8 cellular contexts compared by ENCODE assay signal in genomic region chr17:1275962-1276736, GRCh38. TPM values are rescaled to one million over a fixed set of nuclear protein-coding genes. Genes with fewer than 3 reads are reported as not detected.
DNase-seq lines count a peak whose midpoint lies in the region; ATAC-seq and TF ChIP-seq lines count a peak whose summit lies in the region.

No MANE protein-coding gene starts in this region.

- peaks cover 41% of the 10 kb centered on the region for H3K27me3 Mint-ChIP-seq in activated CD4-positive, alpha-beta T cell treated with anti-CD3 and anti-CD28 coated beads, Interleukin-2, amount 10 ng/mL, durations not matched to agents 7 days and 5 days
- H3K27me3 Mint-ChIP-seq in stimulated activated memory B cell treated with anti-CD40 and anti-IgM and Interleukin-4, amounts not matched to agents 10 μg/mL and 1 μg/mL and 100 μg/mL, for 72 hours: peaks cover 18% of the 10 kb centered on the region

- H2BK5ac ChIP-seq in mesenchymal stem cell (ENCODE audit: low read depth, low read length, poor library complexity, severe bottlenecking): no peak overlapping the region

- no peaks in the 10 kb centered on the region for H3K79me2 ChIP-seq in MM.1S (ENCODE audit: low read length)

- POLR2A ChIA-PET in activated CD4-positive, alpha-beta T cell treated with anti-CD3 and anti-CD28 coated beads, Interleukin-2, amount 10 ng/mL, durations not matched to agents 7 days and 5 days (lab: Charles Lee): no interaction called here

- H3K4me1 Mint-ChIP-seq in activated CD4-positive, alpha-beta T cell treated with anti-CD3 and anti-CD28 coated beads, Interleukin-2, amount 10 ng/mL, durations not matched to agents 7 days and 5 days: peaks cover 6% of the 10 kb centered on the region
- peaks cover 28% of the 10 kb centered on the region for H3K4me1 Mint-ChIP-seq in stimulated activated memory B cell treated with anti-CD40 and anti-IgM and Interleukin-4, amounts not matched to agents 10 μg/mL and 1 μg/mL and 100 μg/mL, for 72 hours

- H3K36me3 Mint-ChIP-seq in activated CD4-positive, alpha-beta T cell treated with anti-CD3 and anti-CD28 coated beads, Interleukin-2, amount 10 ng/mL, durations not matched to agents 7 days and 5 days (ENCODE audit: low read depth): no peaks in the 10 kb centered on the region
- H3K36me3 Mint-ChIP-seq in stimulated activated memory B cell treated with anti-CD40 and anti-IgM and Interleukin-4, amounts not matched to agents 10 μg/mL and 1 μg/mL and 100 μg/mL, for 72 hours: no peaks in the 10 kb centered on the region

- H3K4me3 ChIP-seq in MM.1S (ENCODE audit: low read length) (no peak overlapping the region), mesenchymal stem cell (ENCODE audit: insufficient read depth in 1 of 2, low read depth in 1 of 2, low read length in 2 of 2) (no peak overlapping the region)

- H3K27me3 ChIP-seq in MM.1S (replicated peaks; ENCODE audit: insufficient read depth, low read length) (peaks cover 77% of the 10 kb centered on the region), mesenchymal stem cell (ENCODE audit: control insufficient read depth in 1 of 2, insufficient read depth in 1 of 2, low read length in 2 of 2) (peaks cover 39 to 70% of the 10 kb centered on the region in 2 experiments)

- DNase-seq in ELF-1 (ENCODE audit: low read depth, low spot score) (peak; percentile 36), MM.1S (peak; percentile 31), dermis blood vessel endothelial cell (peak; percentile 67), mesenchymal stem cell (peak; percentile 60), NCI-H774 (lab: John Stamatoyannopoulos, UW) (no peak)
- DNase-seq in activated CD4-positive, alpha-beta T cell treated with anti-CD3 and anti-CD28 coated beads, Interleukin-2, amount 10 ng/mL, durations not matched to agents 7 days and 5 days: peak; percentile 78

- H3K9ac ChIP-seq in MM.1S (ENCODE audit: low read length) (no peak overlapping the region), mesenchymal stem cell (ENCODE audit: low read length) (no peak overlapping the region)

- no peak overlapping the region for H2AFZ ChIP-seq in MM.1S (ENCODE audit: low read length)
- no peak overlapping the region for H2AFZ ChIP-seq in mesenchymal stem cell (ENCODE audit: low read depth, low read length)

- WGBS in mesenchymal stem cell: 18% methylated on average over 21 of the region's 28 CpGs

- no peak overlapping the region for H2BK15ac ChIP-seq in mesenchymal stem cell (ENCODE audit: low read depth, poor library complexity, severe bottlenecking)

- H3K79me1 ChIP-seq in mesenchymal stem cell (replicated peaks; ENCODE audit: low read length, poor library complexity, severe bottlenecking): no peaks in the 10 kb centered on the region

- H3K18ac ChIP-seq in mesenchymal stem cell (ENCODE audit: low read depth in 1 of 2, low read length in 2 of 2): no peak overlapping the region

- CTCF ChIA-PET in activated CD4-positive, alpha-beta T cell treated with anti-CD3 and anti-CD28 coated beads, Interleukin-2, amount 10 ng/mL, durations not matched to agents 7 days and 5 days (lab: Charles Lee): interaction anchor here (3.6 kb wide), 1 partner anchor 56 kb away, joined by 19 read pairs; no protein-coding TSS in a partner anchor

- H3K9me2 ChIP-seq in MM.1S (replicated peaks; ENCODE audit: insufficient read depth, low read length): no peaks in the 10 kb centered on the region

- no peak overlapping the region for H3K27ac Mint-ChIP-seq in activated CD4-positive, alpha-beta T cell treated with anti-CD3 and anti-CD28 coated beads, Interleukin-2, amount 10 ng/mL, durations not matched to agents 7 days and 5 days
- H3K27ac Mint-ChIP-seq in stimulated activated memory B cell treated with anti-CD40 and anti-IgM and Interleukin-4, amounts not matched to agents 10 μg/mL and 1 μg/mL and 100 μg/mL, for 72 hours: no peak overlapping the region

- no peak overlapping the region for H2BK12ac ChIP-seq in mesenchymal stem cell (ENCODE audit: low read length in 2 of 2)

- no peaks in the 10 kb centered on the region for H4K20me1 ChIP-seq in MM.1S (ENCODE audit: insufficient read depth, low read length)

- H4K8ac ChIP-seq in mesenchymal stem cell (ENCODE audit: low read length): no peak overlapping the region

- H2BK120ac ChIP-seq in mesenchymal stem cell (ENCODE audit: low read depth, low read length): no peak overlapping the region

- no peak overlapping the region for H3K4ac ChIP-seq in mesenchymal stem cell (ENCODE audit: low read depth in 1 of 2, low read length in 2 of 2)

- no peaks in the 10 kb centered on the region for H3F3A ChIP-seq in MM.1S (ENCODE audit: insufficient read depth, low read length)

- H3K36me3 ChIP-seq in MM.1S (replicated peaks; ENCODE audit: insufficient read depth, low read length) (no peaks in the 10 kb centered on the region), mesenchymal stem cell (ENCODE audit: control insufficient read depth in 1 of 2, insufficient read depth in 2 of 2, low read depth in 1 of 2, low read length in 2 of 2) (no peaks in the 10 kb centered on the region)

- TF ChIP-seq CTCF in MM.1S (IDR thresholded peaks at IDR 0.05; ENCODE audit: low read length): peak; percentile 74

- H3K9me3 ChIP-seq in MM.1S (replicated peaks; ENCODE audit: insufficient read depth, low read length) (no peaks in the 10 kb centered on the region), mesenchymal stem cell (ENCODE audit: control insufficient read depth, low read length) (no peaks in the 10 kb centered on the region)

- no peak overlapping the region for H2AK5ac ChIP-seq in mesenchymal stem cell (ENCODE audit: low read length, severe bottlenecking)

- H3K4me1 ChIP-seq in MM.1S (ENCODE audit: low read length) (no peaks in the 10 kb centered on the region), mesenchymal stem cell (ENCODE audit: control insufficient read depth, insufficient read depth, low read depth, low read length) (peaks cover 3% of the 10 kb centered on the region)

- no peak overlapping the region for H3K27ac ChIP-seq in MM.1S (ENCODE audit: low read length)
- H3K27ac ChIP-seq in mesenchymal stem cell (ENCODE audit: low read length, poor library complexity, severe bottlenecking): no peak overlapping the region

- H3K14ac ChIP-seq in mesenchymal stem cell (ENCODE audit: low read length in 2 of 2): no peak overlapping the region

- no peaks in the 10 kb centered on the region for H3K9me3 Mint-ChIP-seq in activated CD4-positive, alpha-beta T cell treated with anti-CD3 and anti-CD28 coated beads, Interleukin-2, amount 10 ng/mL, durations not matched to agents 7 days and 5 days
- H3K9me3 Mint-ChIP-seq in stimulated activated memory B cell treated with anti-CD40 and anti-IgM and Interleukin-4, amounts not matched to agents 10 μg/mL and 1 μg/mL and 100 μg/mL, for 72 hours: no peaks in the 10 kb centered on the region

- no peak overlapping the region for H4K91ac ChIP-seq in mesenchymal stem cell (ENCODE audit: low read length)

- peak; percentile 80 for ATAC-seq in stimulated activated memory B cell treated with anti-CD40 and anti-IgM and Interleukin-4, amounts not matched to agents 10 μg/mL and 1 μg/mL and 100 μg/mL, for 72 hours
- ATAC-seq in HG02623 (IDR thresholded peaks at IDR 0.05; ENCODE audit: unreplicated experiment): no peak

- H3K4me2 ChIP-seq in MM.1S (ENCODE audit: low read depth, low read length) (no peak overlapping the region), mesenchymal stem cell (ENCODE audit: low read length, poor library complexity, severe bottlenecking) (no peak overlapping the region)

- H3K4me3 Mint-ChIP-seq in activated CD4-positive, alpha-beta T cell treated with anti-CD3 and anti-CD28 coated beads, Interleukin-2, amount 10 ng/mL, durations not matched to agents 7 days and 5 days: no peak overlapping the region
- H3K4me3 Mint-ChIP-seq in stimulated activated memory B cell treated with anti-CD40 and anti-IgM and Interleukin-4, amounts not matched to agents 10 μg/mL and 1 μg/mL and 100 μg/mL, for 72 hours: no peak overlapping the region

- H3K23ac ChIP-seq in mesenchymal stem cell (ENCODE audit: low read length in 2 of 2): no peak overlapping the region

RNA-seq across cellular contexts. Expression of gene TRARG1, which starts 3.3 kb away (rescaled TPM):
- under 1 TPM; 0.27 to 0.52 TPM for total RNA-seq in activated CD4-positive, alpha-beta T cell treated with anti-CD3 and anti-CD28 coated beads, Interleukin-2, amount 10 ng/mL, durations not matched to agents 7 days and 5 days
- total RNA-seq in dermis blood vessel endothelial cell: not detected in 2 replicates
- not detected for polyA plus RNA-seq in mesenchymal stem cell (2013, experiment 1 of 2)
- not detected for polyA plus RNA-seq in mesenchymal stem cell (2013, experiment 2 of 2)

RNA-seq across cellular contexts. Expression of gene BHLHA9, which starts 5.9 kb away (rescaled TPM):
- total RNA-seq in activated CD4-positive, alpha-beta T cell treated with anti-CD3 and anti-CD28 coated beads, Interleukin-2, amount 10 ng/mL, durations not matched to agents 7 days and 5 days: not detected
- total RNA-seq in dermis blood vessel endothelial cell: not detected in 2 replicates
- polyA plus RNA-seq in mesenchymal stem cell (2013, experiment 1 of 2): not detected
- not detected for polyA plus RNA-seq in mesenchymal stem cell (2013, experiment 2 of 2)
